ENCODE assay signal across 8 cellular contexts in the genomic region with DNA sequence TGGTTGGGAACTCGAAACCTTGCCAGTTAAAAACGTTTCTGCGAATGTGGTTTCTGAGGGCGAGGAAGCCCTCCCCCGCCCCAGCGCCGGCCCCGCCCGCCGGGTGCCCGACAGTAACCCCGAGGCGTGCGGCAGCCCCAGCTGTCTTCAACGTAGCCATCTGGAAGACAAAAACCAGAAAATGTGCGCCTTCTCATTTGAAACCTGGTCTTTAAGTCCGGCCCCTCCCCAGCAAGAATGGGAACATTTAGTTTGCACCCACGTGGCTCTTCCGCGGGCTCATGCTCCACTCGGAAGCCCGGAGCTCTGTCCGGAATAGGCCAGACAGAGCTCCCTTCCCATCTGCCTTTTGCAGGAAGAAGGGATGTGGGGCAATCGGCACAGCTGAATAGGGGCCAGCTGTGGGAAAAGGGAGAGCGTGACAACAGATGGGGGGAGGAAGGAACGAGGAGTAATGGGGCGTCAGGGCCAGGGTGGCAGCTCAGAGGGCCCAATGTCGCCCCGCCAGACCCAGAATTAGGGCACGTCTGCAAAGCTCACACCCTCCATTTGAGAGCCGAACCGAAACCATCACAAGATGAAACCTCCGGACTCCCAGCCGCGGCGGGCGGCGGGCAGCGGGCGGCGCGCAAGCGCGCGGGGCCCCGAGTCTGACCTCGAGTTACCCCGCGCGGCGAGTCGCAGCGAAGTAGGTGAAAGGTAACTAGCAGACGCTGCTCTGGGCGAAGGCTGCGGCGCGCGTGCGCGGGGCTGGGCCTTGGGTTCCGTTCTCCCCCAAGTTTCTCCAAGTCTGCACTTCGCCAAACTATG.
DNase-seq lines count a peak whose midpoint lies in the region; ATAC-seq and TF ChIP-seq lines count a peak whose summit lies in the region.

No MANE protein-coding gene starts in this region.

- H3K36me3 Mint-ChIP-seq in progenitor cell of endocrine pancreas (ENCODE audit: insufficient read depth): no peaks in the 10 kb centered on the region

- no peaks in the 10 kb centered on the region for H3K9me3 ChIP-seq in left ventricle myocardium inferior (replicated peaks)
- H3K9me3 ChIP-seq in upper lobe of right lung: no peaks in the 10 kb centered on the region

- peaks cover 31% of the 10 kb centered on the region for H3K4me1 Mint-ChIP-seq in progenitor cell of endocrine pancreas (ENCODE audit: low read depth)

- H3K27me3 ChIP-seq in GM06990 (replicated peaks; ENCODE audit: control insufficient read depth, insufficient read depth, low read length) (peaks cover 4% of the 10 kb centered on the region), left ventricle myocardium inferior (ENCODE audit: low read depth) (no peaks in the 10 kb centered on the region), upper lobe of right lung (no peaks in the 10 kb centered on the region)

- H3K9me3 Mint-ChIP-seq in progenitor cell of endocrine pancreas (ENCODE audit: low read depth): no peaks in the 10 kb centered on the region

- H3K36me3 ChIP-seq in GM06990 (ENCODE audit: control insufficient read depth, insufficient read depth, low read length) (no peaks in the 10 kb centered on the region), left ventricle myocardium inferior (no peaks in the 10 kb centered on the region), upper lobe of right lung (no peaks in the 10 kb centered on the region)

- H3K27ac ChIP-seq in left ventricle myocardium inferior (replicated peaks) (peak overlapping the region; percentile 99), upper lobe of right lung (peak overlapping the region; percentile 92)

- ATAC-seq in HG02610 (IDR thresholded peaks at IDR 0.05; ENCODE audit: unreplicated experiment): peak; percentile 82
- ATAC-seq in upper lobe of right lung: peak; percentile 93

- H3K4me3 ChIP-seq in GM06990 (replicated peaks; ENCODE audit: low read depth, low read length) (peak overlapping the region; percentile 66), left ventricle myocardium inferior (peak overlapping the region; percentile 81), upper lobe of right lung (peak overlapping the region; percentile 74)

- DNase-seq in GM06990 (ENCODE audit: extremely low read depth, insufficient read length): peak; percentile 88
- DNase-seq in NCI-H1092 treated with DMSO at 0.1 percent for 48 hours (lab: John Stamatoyannopoulos, UW): peak; percentile 79
- DNase-seq in T-helper 1 cell: peak; percentile 71 to 97 (median 76)
- peak; percentile 93 for DNase-seq in amniotic epithelial cell (ENCODE audit: low read depth)
- peak; percentile 93 for DNase-seq in left ventricle myocardium inferior
- DNase-seq in progenitor cell of endocrine pancreas (ENCODE audit: low spot score, unreplicated experiment): peak; percentile 68
- peak; percentile 95 for DNase-seq in upper lobe of right lung

- no peak for TF ChIP-seq CTCF in GM06990 (IDR thresholded peaks at IDR 0.05; ENCODE audit: insufficient read depth, low read length, poor library complexity, severe bottlenecking)
- no peak for TF ChIP-seq CTCF in left ventricle myocardium inferior (IDR thresholded peaks at IDR 0.05; ENCODE audit: borderline replicate concordance)
- no peak for TF ChIP-seq CTCF in progenitor cell of endocrine pancreas (IDR thresholded peaks at IDR 0.05; ENCODE audit: unreplicated experiment)
- TF ChIP-seq CTCF in upper lobe of right lung (IDR thresholded peaks at IDR 0.05): peak; percentile 4

- peak overlapping the region; percentile 98 for H3K27ac Mint-ChIP-seq in progenitor cell of endocrine pancreas

- H3K4me3 Mint-ChIP-seq in progenitor cell of endocrine pancreas (ENCODE audit: low read depth): peak overlapping the region; percentile 82

- peaks cover 7% of the 10 kb centered on the region for H3K27me3 Mint-ChIP-seq in progenitor cell of endocrine pancreas

- H3K4me1 ChIP-seq in left ventricle myocardium inferior (peaks cover 55% of the 10 kb centered on the region), upper lobe of right lung (peaks cover 27% of the 10 kb centered on the region)

- intact Hi-C loops in left ventricle myocardium inferior (cut with micrococcal nuclease): no loop called here
- intact Hi-C loops in upper lobe of right lung (cut with DNase I): no loop called here

Comparison
In these comparisons a context has a peak if more than half of its experiments do, and no peak if none do; other contexts are left out.
1. Peak in every context shown above with its lines: DNase-seq, ATAC-seq, H3K4me3 ChIP-seq and H3K27ac ChIP-seq.